8 cellular contexts compared by ENCODE assay signal in genomic region chr14:58639842-58640484, GRCh38. TPM values are rescaled to one million over a fixed set of nuclear protein-coding genes. Genes with fewer than 3 reads are reported as not detected.
DNase-seq lines count a peak whose midpoint lies in the region; ATAC-seq, FAIRE-seq and TF ChIP-seq lines count a peak whose summit lies in the region.

No MANE protein-coding gene starts in this region.

- H3K9ac ChIP-seq in skeletal muscle satellite cell (ENCODE audit: low read depth, low read length): peak overlapping the region; percentile 94

- H3K4me1 ChIP-seq in skeletal muscle satellite cell (ENCODE audit: control insufficient read depth, insufficient read depth, low read length): peaks cover 26% of the 10 kb centered on the region

- FAIRE-seq in H54 (lab: Jason Lieb, UNC): peak; percentile 50

- peak overlapping the region; percentile 96 for H3K4me2 ChIP-seq in skeletal muscle satellite cell (ENCODE audit: low read length)

- H3K27me3 ChIP-seq in brain microvascular endothelial cell (replicated peaks) (no peaks in the 10 kb centered on the region), skeletal muscle satellite cell (ENCODE audit: control insufficient read depth, insufficient read depth, low read length) (no peaks in the 10 kb centered on the region)

- H3K36me3 ChIP-seq in brain microvascular endothelial cell (replicated peaks): peaks cover 6% of the 10 kb centered on the region
- H3K36me3 ChIP-seq in skeletal muscle satellite cell (ENCODE audit: insufficient read depth, low read length): peaks cover 32% of the 10 kb centered on the region

- in situ Hi-C loops in brain microvascular endothelial cell (cut with HindIII; ENCODE audit: low pct_ligation_motif_present, low sequenced_read_pairs): loop anchor here (10.0 kb wide), 1 partner anchor 385 kb away; no protein-coding TSS in a partner anchor

- H3K9me3 ChIP-seq in skeletal muscle satellite cell (replicated peaks; ENCODE audit: low read length): no peaks in the 10 kb centered on the region

- no peak for ATAC-seq in HG03025 (IDR thresholded peaks at IDR 0.05; ENCODE audit: low FRiP score, unreplicated experiment)
- no peak for ATAC-seq in HG02678 (IDR thresholded peaks at IDR 0.05; ENCODE audit: unreplicated experiment)

- no peak overlapping the region for H3K27ac ChIP-seq in brain microvascular endothelial cell

- no peak for TF ChIP-seq POLR2A in H54 (IDR thresholded peaks at IDR 0.05; ENCODE audit: low read depth, low read length)

- H3K4me3 ChIP-seq in brain microvascular endothelial cell (ENCODE audit: low read depth, low read length): peak overlapping the region; percentile 72
- peak overlapping the region; percentile 90 for H3K4me3 ChIP-seq in skeletal muscle satellite cell (ENCODE audit: low read length)

- DNase-seq in CD1c-positive myeloid dendritic cell (ENCODE audit: extremely low spot score) (peak; percentile 40), H54 (ENCODE audit: insufficient read length, low spot score) (no peak), NCI-H345 (lab: John Stamatoyannopoulos, UW) (peak; percentile 79), brain microvascular endothelial cell (peak; percentile 86), iPS-NIHi11 (ENCODE audit: low spot score) (peak; percentile 38)

- TF ChIP-seq CTCF in brain microvascular endothelial cell (IDR thresholded peaks at IDR 0.05; ENCODE audit: low read depth, low read length, missing control alignments): peak; percentile 79

RNA-seq across cellular contexts. Expression of gene DACT1, which starts 2.2 kb away (rescaled TPM):
- 0.76 and 3.5 TPM in 2 replicates for total RNA-seq in skeletal muscle satellite cell (2012; rRNA removed)
